In the genomic region with DNA sequence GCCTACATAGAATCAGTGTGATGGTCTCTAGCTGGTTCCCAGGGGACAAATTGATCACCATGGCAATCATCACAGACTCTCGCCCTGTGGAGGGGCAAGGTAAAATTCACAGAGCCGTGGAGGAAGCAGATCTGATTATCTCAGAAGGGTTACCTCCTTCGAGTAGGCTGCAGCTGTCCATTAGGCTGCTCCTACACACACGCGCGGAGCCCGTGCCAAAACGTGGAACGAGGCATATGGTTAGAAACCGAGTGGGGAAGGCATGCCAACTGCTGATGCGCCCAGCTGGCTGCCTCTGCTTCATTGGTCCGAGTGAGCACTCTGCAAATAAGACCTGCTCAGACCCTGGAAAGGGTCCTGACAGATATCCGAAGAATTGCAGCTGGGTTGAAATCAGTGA, we compare ENCODE assay signal across 24 cellular contexts. TPM values are rescaled to one million over a fixed set of nuclear protein-coding genes. Genes with fewer than 3 reads are reported as not detected.
DNase-seq lines count a peak whose midpoint lies in the region; ATAC-seq and TF ChIP-seq lines count a peak whose summit lies in the region.
"Had no signal": no experiment of that assay in that cellular context is flagged by ENCODE, and none has a peak within 500 bp of the region (broad histone marks: within the 10 kb centered on the region; RNA-seq: fewer than 3 reads in every experiment).

No MANE protein-coding gene starts in this region.

- intact Hi-C loops in activated CD8-positive, alpha-beta T cell treated with anti-CD3 and anti-CD28 coated beads for 36 hours (cut with micrococcal nuclease): no loop called here

- H3K4me3 Mint-ChIP-seq in activated CD8-positive, alpha-beta T cell treated with anti-CD3 and anti-CD28 coated beads for 36 hours: no peak overlapping the region
- H3K4me3 Mint-ChIP-seq: activated naive CD8-positive, alpha-beta T cell treated with anti-CD3 and anti-CD28 coated beads, Interleukin-2, amount 50 U/mL, for 24 hours; natural killer cell; T-helper 2 cell treated with Interferon-gamma antibody and Interleukin-4, amounts not matched to agents 5 μg/mL and 100 μg/mL, for 36 hours had no signal

- CTCF ChIA-PET in activated CD8-positive, alpha-beta T cell treated with anti-CD3 and anti-CD28 coated beads for 36 hours (lab: Charles Lee): no interaction called here

- peaks cover 2% of the 10 kb centered on the region for H3K27me3 Mint-ChIP-seq in activated CD8-positive, alpha-beta T cell treated with anti-CD3 and anti-CD28 coated beads for 36 hours

- no peak overlapping the region for H3K27ac Mint-ChIP-seq in activated CD8-positive, alpha-beta T cell treated with anti-CD3 and anti-CD28 coated beads for 36 hours
- H3K27ac Mint-ChIP-seq: activated naive CD8-positive, alpha-beta T cell treated with anti-CD3 and anti-CD28 coated beads, Interleukin-2, amount 50 U/mL, for 24 hours; natural killer cell; T-helper 2 cell treated with Interferon-gamma antibody and Interleukin-4, amounts not matched to agents 5 μg/mL and 100 μg/mL, for 36 hours had no signal

- ATAC-seq in activated CD8-positive, alpha-beta T cell treated with anti-CD3 and anti-CD28 coated beads for 36 hours: no peak
- ATAC-seq in GM18511 (IDR thresholded peaks at IDR 0.05; ENCODE audit: unreplicated experiment): no peak
- ATAC-seq: activated naive CD8-positive, alpha-beta T cell treated with anti-CD3 and anti-CD28 coated beads, Interleukin-2, amount 50 U/mL, for 24 hours; body of pancreas; natural killer cell; SK-N-SH treated with all-trans-retinoic acid at 6 μM for 48 hours; upper lobe of right lung had no signal

- H3K9me3 Mint-ChIP-seq in activated CD8-positive, alpha-beta T cell treated with anti-CD3 and anti-CD28 coated beads for 36 hours: no peaks in the 10 kb centered on the region
- H3K9me3 Mint-ChIP-seq: activated naive CD8-positive, alpha-beta T cell treated with anti-CD3 and anti-CD28 coated beads, Interleukin-2, amount 50 U/mL, for 24 hours; natural killer cell; T-helper 2 cell treated with Interferon-gamma antibody and Interleukin-4, amounts not matched to agents 5 μg/mL and 100 μg/mL, for 36 hours had no signal

- H3K4me1 Mint-ChIP-seq in activated CD8-positive, alpha-beta T cell treated with anti-CD3 and anti-CD28 coated beads for 36 hours (ENCODE audit: low read depth): no peaks in the 10 kb centered on the region
- H3K4me1 Mint-ChIP-seq: activated naive CD8-positive, alpha-beta T cell treated with anti-CD3 and anti-CD28 coated beads, Interleukin-2, amount 50 U/mL, for 24 hours; natural killer cell had no signal

- POLR2A ChIA-PET in activated CD8-positive, alpha-beta T cell treated with anti-CD3 and anti-CD28 coated beads for 36 hours (lab: Charles Lee): no interaction called here

- peak; percentile 17 for DNase-seq in NCI-H2227 (lab: John Stamatoyannopoulos, UW; ENCODE audit: unreplicated experiment)
- DNase-seq in NCI-H2227 treated with DMSO at 0.1 percent for 48 hours (lab: John Stamatoyannopoulos, UW): no peak
- peak; percentile 33 for DNase-seq in NCI-H2171 (lab: John Stamatoyannopoulos, UW)
- DNase-seq in cerebellum (ENCODE audit: low spot score): peak; percentile 78
- peak; percentile 59 for DNase-seq in occipital lobe (lab: John Stamatoyannopoulos, UW)
- no peak for DNase-seq in activated CD8-positive, alpha-beta T cell treated with anti-CD3 and anti-CD28 coated beads for 36 hours
- DNase-seq in medulla oblongata (ENCODE audit: extremely low spot score): no peak
- DNase-seq: 8988T; activated CD4-positive, alpha-beta T cell treated with anti-CD3 and anti-CD28 coated beads, Interleukin-2, amount 50 U/mL, for 48 hours; activated gamma-delta T cell; activated naive CD8-positive, alpha-beta T cell treated with anti-CD3 and anti-CD28 coated beads, Interleukin-2, amount 50 U/mL, for 24 hours; activated T-cell treated with anti-CD3 and anti-CD28 coated beads for 4 hours; COR-L47; EL; IMR-90; natural killer cell; NCI-H1436 treated with DMSO at 0.1 percent for 48 hours; NCI-H510A; upper lobe of right lung had no signal

- no peak for TF ChIP-seq CTCF in activated CD8-positive, alpha-beta T cell treated with anti-CD3 and anti-CD28 coated beads for 36 hours (IDR thresholded peaks at IDR 0.05)

- H3K36me3 Mint-ChIP-seq in activated CD8-positive, alpha-beta T cell treated with anti-CD3 and anti-CD28 coated beads for 36 hours (ENCODE audit: low read depth): no peaks in the 10 kb centered on the region
- H3K36me3 Mint-ChIP-seq: natural killer cell had no signal

RNA-seq across cellular contexts. Expression of gene PTER, which starts 52.7 kb away (rescaled TPM):
- total RNA-seq in cerebellum: 0.45 TPM
- 0.62 TPM for total RNA-seq in occipital lobe
- 10 to 100 TPM; 22.1 to 23.3 TPM for total RNA-seq in activated CD8-positive, alpha-beta T cell treated with anti-CD3 and anti-CD28 coated beads for 36 hours
- total RNA-seq: M059J had no signal

Comparison
In these comparisons a context has a peak if more than half of its experiments do, and no peak if none do; other contexts are left out.
1. DNase-seq: peak in NCI-H2227 (single experiment), NCI-H2171 (single experiment), cerebellum (single experiment) and occipital lobe (single experiment); none in NCI-H2227 treated with DMSO at 0.1 percent for 48 hours (single experiment), activated CD8-positive, alpha-beta T cell treated with anti-CD3 and anti-CD28 coated beads for 36 hours (single experiment) and medulla oblongata (single experiment).
2. RNA of gene PTER, which starts 52.7 kb away (total RNA-seq): 22.1 to 23.3 TPM in activated CD8-positive, alpha-beta T cell treated with anti-CD3 and anti-CD28 coated beads for 36 hours; 0.62 TPM in occipital lobe (single experiment) and 0.45 TPM in cerebellum (single experiment); every median in the first group is over 10 times any median in the second.